17 cellular contexts compared by ENCODE assay signal in the genomic region with DNA sequence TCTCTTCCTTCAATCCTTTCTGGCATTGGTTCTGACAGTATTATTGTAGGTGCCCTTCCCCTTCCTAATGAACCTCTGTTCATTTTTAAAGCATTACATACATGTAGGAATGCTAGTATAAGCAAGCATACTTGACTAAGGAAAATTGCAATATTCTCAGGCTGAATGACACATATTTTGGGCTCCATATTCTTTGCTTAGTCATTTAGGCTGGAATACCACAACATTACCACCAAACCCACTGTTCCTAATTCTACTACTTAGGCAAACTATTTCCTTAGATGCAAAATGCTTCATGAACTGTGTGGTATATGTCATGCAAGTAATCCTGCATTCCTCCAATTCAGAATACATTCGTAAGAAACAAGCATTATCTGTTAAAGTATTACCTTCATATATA.
DNase-seq lines count a peak whose midpoint lies in the region; ATAC-seq and TF ChIP-seq lines count a peak whose summit lies in the region.
"Had no signal": no experiment of that assay in that cellular context is flagged by ENCODE, and none has a peak within 500 bp of the region (broad histone marks: within the 10 kb centered on the region; RNA-seq: fewer than 3 reads in every experiment).

No MANE protein-coding gene starts in this region.

- no peak overlapping the region for H3K4me3 Mint-ChIP-seq in CD4-positive, alpha-beta T cell
- H3K4me3 Mint-ChIP-seq: naive thymus-derived CD4-positive, alpha-beta T cell had no signal

- H3K27ac ChIP-seq in epithelial cell of prostate = peak overlapping the region; percentile 99
- H3K27ac ChIP-seq in CD4-positive, alpha-beta T cell (ENCODE audit: low read depth, low read length) = no peak overlapping the region
- H3K27ac ChIP-seq: esophagus muscularis mucosa, right lobe of liver, SK-N-MC had no signal

- DNase-seq in GM04504 (ENCODE audit: low read depth) = peak; percentile 72
- DNase-seq in RKO (ENCODE audit: low spot score) = peak; percentile 32
- peak; percentile 60 for DNase-seq in epithelial cell of prostate (ENCODE audit: low read depth, low spot score)
- peak; percentile 39 for DNase-seq in renal cortical epithelial cell (ENCODE audit: low read depth)
- no peak for DNase-seq in stimulated activated CD8-positive, alpha-beta memory T cell treated with anti-CD3 and anti-CD28 coated beads, Interleukin-4, amount 100 ng/mL, for 48 hours
- DNase-seq in CD4-positive, alpha-beta T cell = no peak
- no peak for DNase-seq in germinal center (ENCODE audit: low spot score)
- DNase-seq in ecto neural progenitor cell (ENCODE audit: low spot score) = no peak
- DNase-seq: activated CD4-positive, alpha-beta T cell treated with anti-CD3 and anti-CD28 coated beads for 1 hour; caudate nucleus; kidney; naive thymus-derived CD4-positive, alpha-beta T cell; NCI-H1436 treated with DMSO at 0.1 percent for 48 hours; NCI-H774; right lobe of liver had no signal

- no peak for ATAC-seq in CD4-positive, alpha-beta T cell (ENCODE audit: poor library complexity)
- ATAC-seq: naive thymus-derived CD4-positive, alpha-beta T cell; right lobe of liver had no signal

- intact Hi-C loops in CD4-positive, alpha-beta T cell (cut with DNase I, micrococcal nuclease) = no loop called here

- CTCF ChIA-PET in CD4-positive, alpha-beta T cell (lab: Charles Lee) = no interaction called here

- H3K27me3 Mint-ChIP-seq in CD4-positive, alpha-beta T cell = no peaks in the 10 kb centered on the region
- H3K27me3 Mint-ChIP-seq: naive thymus-derived CD4-positive, alpha-beta T cell had no signal

- POLR2A ChIA-PET in CD4-positive, alpha-beta T cell (lab: Charles Lee) = no interaction called here

- H3K9me3 Mint-ChIP-seq in CD4-positive, alpha-beta T cell = no peaks in the 10 kb centered on the region

- no peak overlapping the region for H3K27ac Mint-ChIP-seq in CD4-positive, alpha-beta T cell

- no peaks in the 10 kb centered on the region for H3K9me3 ChIP-seq in CD4-positive, alpha-beta T cell (ENCODE audit: control insufficient read depth, low read length)
- H3K9me3 ChIP-seq: esophagus muscularis mucosa, right lobe of liver had no signal

- H3K27me3 ChIP-seq in CD4-positive, alpha-beta T cell (ENCODE audit: control insufficient read depth, insufficient read depth, low read length) = no peaks in the 10 kb centered on the region
- H3K27me3 ChIP-seq: esophagus muscularis mucosa, right lobe of liver had no signal

- no peak for TF ChIP-seq CTCF in CD4-positive, alpha-beta T cell (IDR thresholded peaks at IDR 0.05)

- peaks cover 50% of the 10 kb centered on the region for H3K36me3 Mint-ChIP-seq in CD4-positive, alpha-beta T cell (ENCODE audit: low read depth)

- peaks cover 35% of the 10 kb centered on the region for H3K4me1 Mint-ChIP-seq in CD4-positive, alpha-beta T cell (ENCODE audit: low read depth)

Comparison
In these comparisons a context has a peak if more than half of its experiments do, and no peak if none do; other contexts are left out.
1. DNase-seq: peak in GM04504 (single experiment), RKO (single experiment), epithelial cell of prostate (single experiment) and renal cortical epithelial cell (single experiment); none in stimulated activated CD8-positive, alpha-beta memory T cell treated with anti-CD3 and anti-CD28 coated beads, Interleukin-4, amount 100 ng/mL, for 48 hours (single experiment), CD4-positive, alpha-beta T cell (0 of 10), germinal center (single experiment) and ecto neural progenitor cell (single experiment).